Comparison of ENCODE assay signal across 24 cellular contexts in genomic region chr2:88176352-88176952, GRCh38. TPM values are rescaled to one million over a fixed set of nuclear protein-coding genes. Genes with fewer than 3 reads are reported as not detected.
DNase-seq lines count a peak whose midpoint lies in the region; ATAC-seq and TF ChIP-seq lines count a peak whose summit lies in the region.
"Had no signal": no experiment of that assay in that cellular context is flagged by ENCODE, and none has a peak within 500 bp of the region (broad histone marks: within the 10 kb centered on the region; RNA-seq: fewer than 3 reads in every experiment).

No MANE protein-coding gene starts in this region.

- H2AFZ ChIP-seq in KMS-11 (ENCODE audit: low read depth) (0 out of 2 replicates have a peak overlapping the region, but pooled peaks have one; percentile 5), OCI-LY7 (ENCODE audit: low read length) (no peak overlapping the region)
- H2AFZ ChIP-seq: parathyroid adenoma had no signal

- BruUV-seq in OCI-LY7 (replicated peaks; lab: Mats Ljungman, UMichigan), result no TSS peak

- H3K4me3 ChIP-seq in KMS-11 (IDR thresholded peaks at IDR 0.05; ENCODE audit: insufficient read depth, low read depth, low read length) (no peak overlapping the region), OCI-LY7 (ENCODE audit: low read depth, low read length, poor library complexity, severe bottlenecking) (no peak overlapping the region)
- H3K4me3 ChIP-seq: lung, thyroid gland had no signal

- no peaks in the 10 kb centered on the region for H3K9me3 ChIP-seq in OCI-LY7 (ENCODE audit: low read length)
- H3K9me3 ChIP-seq: thyroid gland had no signal

- H3K27me3 ChIP-seq in KMS-11 (ENCODE audit: insufficient read depth, low read depth), result no peaks in the 10 kb centered on the region
- H3K27me3 ChIP-seq: thyroid gland had no signal

- H3K4me2 ChIP-seq in KMS-11 (peak overlapping the region; percentile 50), OCI-LY7 (ENCODE audit: low read length) (no peak overlapping the region)

- peaks cover 36% of the 10 kb centered on the region for H3K4me1 ChIP-seq in KMS-11 (ENCODE audit: low read depth, poor library complexity, severe bottlenecking)
- H3K4me1 ChIP-seq in OCI-LY7 (ENCODE audit: insufficient read depth, low read length, poor library complexity, severe bottlenecking), result no peaks in the 10 kb centered on the region
- H3K4me1 ChIP-seq: parathyroid adenoma had no signal

- H3K36me3 ChIP-seq in KMS-11 (ENCODE audit: insufficient read depth) (no peaks in the 10 kb centered on the region), OCI-LY7 (ENCODE audit: insufficient read depth, low read length) (no peaks in the 10 kb centered on the region)
- H3K36me3 ChIP-seq: thyroid gland had no signal

- POLR2A ChIA-PET in OCI-LY7 (lab: Charles Lee), result interaction anchor here (0.6 kb wide), 1 partner anchor 89 kb away, joined by 3 read pairs; no protein-coding TSS in a partner anchor

- TF ChIP-seq CTCF in KMS-11 (conservative IDR thresholded peaks at IDR 0.05; ENCODE audit: low read depth, low read length), result no peak
- TF ChIP-seq CTCF in OCI-LY7 (conservative IDR thresholded peaks at IDR 0.05; ENCODE audit: low read length), result no peak

- DNase-seq in NCI-H1105 treated with DMSO at 0.1 percent for 48 hours (lab: John Stamatoyannopoulos, UW) (peak; percentile 91), NCI-H526 (lab: John Stamatoyannopoulos, UW) (peak; percentile 97 to 98), left kidney (ENCODE audit: low read depth, low spot score) (peak; percentile 45), OCI-LY7 (ENCODE audit: low spot score) (no peak)
- DNase-seq in stimulated activated naive CD8-positive, alpha-beta T cell treated with anti-CD3 and anti-CD28 coated beads, Interleukin-15, Interleukin-2, amounts not matched to agents 100 U/mL and 50 U/mL, for 24 hours, result no peak
- DNase-seq: activated CD4-positive, alpha-beta T cell treated with anti-CD3 and anti-CD28 coated beads, Interleukin-2, amount 50 U/mL, for 4 hours; activated CD8-positive, alpha-beta memory T cell treated with anti-CD3 and anti-CD28 coated beads, Interleukin-2, amount 50 U/mL, for 48 hours; aorta; caudate nucleus; CD4-positive, alpha-beta memory T cell; dermis blood vessel endothelial cell; GOT3; KG1; NCI-H2081 treated with DMSO at 0.1 percent for 48 hours; NCI-H82; T1000; thyroid gland had no signal

- H4K20me1 ChIP-seq in KMS-11 (ENCODE audit: insufficient read depth) (no peaks in the 10 kb centered on the region), OCI-LY7 (ENCODE audit: insufficient read depth, low read length) (no peaks in the 10 kb centered on the region)

- H3K27ac ChIP-seq in KMS-11 (peak overlapping the region; percentile 18; the same call in 1 of the 2 replicates), OCI-LY7 (ENCODE audit: low read depth, low read length, poor library complexity, severe bottlenecking) (no peak overlapping the region)
- H3K27ac ChIP-seq: parathyroid adenoma, thyroid gland had no signal

- no peaks in the 10 kb centered on the region for H3K79me2 ChIP-seq in KMS-11 (ENCODE audit: insufficient read depth, low read depth)
- H3K79me2 ChIP-seq in OCI-LY7 (ENCODE audit: insufficient read depth, low read depth, low read length), result no peaks in the 10 kb centered on the region
- H3K79me2 ChIP-seq: parathyroid adenoma had no signal

- intact Hi-C loops in OCI-LY7 (cut with micrococcal nuclease; ENCODE audit: unreplicated experiment), result no loop called here

- no peaks in the 10 kb centered on the region for H3K9me2 ChIP-seq in OCI-LY7 (ENCODE audit: insufficient read depth, low read length)

- ATAC-seq in stimulated activated naive CD8-positive, alpha-beta T cell treated with anti-CD3 and anti-CD28 coated beads, Interleukin-15, Interleukin-2, amounts not matched to agents 100 U/mL and 50 U/mL, for 24 hours, result no peak
- ATAC-seq in HG03521 (IDR thresholded peaks at IDR 0.05; ENCODE audit: unreplicated experiment), result no peak
- ATAC-seq: activated T-helper 17 cell treated with anti-CD3 and anti-CD28 coated beads, Interleukin-2, amount 50 U/mL, for 72 hours; sciatic nerve; WTC11 had no signal

- CTCF ChIA-PET in OCI-LY7 (lab: Charles Lee; ENCODE audit: unreplicated experiment), result interaction anchor here (0.5 kb wide), 1 partner anchor 15 kb away, joined by 13 read pairs; no protein-coding TSS in a partner anchor

- H3K9ac ChIP-seq in KMS-11, result no peak overlapping the region
- H3K9ac ChIP-seq: parathyroid adenoma had no signal

RNA-seq across cellular contexts. Expression of gene THNSL2, which starts 6.3 kb away (rescaled TPM):
- not detected in 2 replicates for total RNA-seq in OCI-LY7 (2014; rRNA removed; shearing (Covaris generic))
- not detected in 2 replicates for total RNA-seq in OCI-LY7 (2022)

RNA-seq across cellular contexts. Expression of gene FABP1, which starts 48.6 kb away (rescaled TPM):
- total RNA-seq in OCI-LY7 (2014; rRNA removed; shearing (Covaris generic)), result not detected in 2 replicates
- total RNA-seq in OCI-LY7 (2022), result not detected in 2 replicates
- total RNA-seq: activated T-helper 17 cell treated with anti-CD3 and anti-CD28 coated beads, Interleukin-2, amount 50 U/mL, for 72 hours; aorta; CD4-positive, alpha-beta memory T cell; dermis blood vessel endothelial cell; sciatic nerve; thyroid gland had no signal

Comparison
In these comparisons a context has a peak if more than half of its experiments do, and no peak if none do; other contexts are left out.
1. DNase-seq: peak in NCI-H1105 treated with DMSO at 0.1 percent for 48 hours (single experiment), NCI-H526 (2 of 2) and left kidney (single experiment); none in stimulated activated naive CD8-positive, alpha-beta T cell treated with anti-CD3 and anti-CD28 coated beads, Interleukin-15, Interleukin-2, amounts not matched to agents 100 U/mL and 50 U/mL, for 24 hours (single experiment) and OCI-LY7 (single experiment).